Comparison of ENCODE assay signal across 26 cellular contexts in the genomic region with DNA sequence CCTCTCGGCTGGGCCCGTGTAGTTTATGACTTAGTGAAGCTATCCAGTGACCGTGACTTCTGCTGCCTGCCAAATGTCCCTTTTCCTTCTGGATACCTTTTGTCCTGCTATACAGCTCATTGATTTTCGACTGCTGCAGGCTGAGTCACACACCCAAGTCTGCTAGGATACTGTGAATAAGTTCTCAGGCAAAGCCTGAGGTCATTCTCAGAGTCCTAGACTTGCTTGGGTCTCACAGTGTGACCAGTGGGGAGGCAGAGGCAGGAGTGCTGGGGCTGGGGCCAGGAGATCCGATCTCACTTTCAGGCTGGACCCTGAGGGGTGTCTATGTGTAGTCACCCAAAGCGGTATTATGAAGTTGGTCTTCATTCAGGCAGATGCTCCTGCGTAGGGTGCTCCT.
DNase-seq lines count a peak whose midpoint lies in the region; ATAC-seq and TF ChIP-seq lines count a peak whose summit lies in the region.
"Had no signal": no experiment of that assay in that cellular context is flagged by ENCODE, and none has a peak within 500 bp of the region (broad histone marks: within the 10 kb centered on the region; RNA-seq: fewer than 3 reads in every experiment).

No MANE protein-coding gene starts in this region.

- no peak overlapping the region for H2AFZ ChIP-seq in GM23248
- H2AFZ ChIP-seq: parathyroid adenoma had no signal

- no peak for ATAC-seq in GM21390 (IDR thresholded peaks at IDR 0.05; ENCODE audit: unreplicated experiment)
- no peak for ATAC-seq in naive thymus-derived CD4-positive, alpha-beta T cell
- ATAC-seq: left cardiac atrium, sciatic nerve, WTC11 had no signal

- H3K36me3 Mint-ChIP-seq in chondrocyte (ENCODE audit: low read depth) (no peaks in the 10 kb centered on the region), nephron progenitor cell (ENCODE audit: low read depth) (no peaks in the 10 kb centered on the region)
- H3K36me3 Mint-ChIP-seq in naive thymus-derived CD4-positive, alpha-beta T cell = no peaks in the 10 kb centered on the region
- H3K36me3 Mint-ChIP-seq: activated naive CD8-positive, alpha-beta T cell treated with anti-CD3 and anti-CD28 coated beads, Interleukin-2, amount 10 ng/mL, durations not matched to agents 7 days and 5 days; WTC11 had no signal

- H3K4me1 Mint-ChIP-seq in chondrocyte (ENCODE audit: low read depth) = peaks cover 9% of the 10 kb centered on the region
- H3K4me1 Mint-ChIP-seq in naive thymus-derived CD4-positive, alpha-beta T cell = no peaks in the 10 kb centered on the region
- peaks cover 12% of the 10 kb centered on the region for H3K4me1 Mint-ChIP-seq in nephron progenitor cell
- H3K4me1 Mint-ChIP-seq: activated naive CD8-positive, alpha-beta T cell treated with anti-CD3 and anti-CD28 coated beads, Interleukin-2, amount 10 ng/mL, durations not matched to agents 7 days and 5 days; endodermal cell; WTC11 had no signal

- no peak overlapping the region for H3K4me2 ChIP-seq in GM23248 (ENCODE audit: unreplicated experiment)

- H3K4me3 ChIP-seq in GM23248 = no peak overlapping the region
- H3K4me3 ChIP-seq in naive thymus-derived CD4-positive, alpha-beta T cell (ENCODE audit: low read length) = no peak overlapping the region
- H3K4me3 ChIP-seq: BLaER1 treated with 17β-estradiol and CSF1 and Interleukin-3, amounts not matched to agents 10 nM and 100 nM; colonic mucosa; SK-N-MC; upper lobe of right lung had no signal

- H3K4me3 Mint-ChIP-seq in chondrocyte (ENCODE audit: unreplicated experiment) (no peak overlapping the region), nephron progenitor cell (no peak overlapping the region)
- H3K4me3 Mint-ChIP-seq in naive thymus-derived CD4-positive, alpha-beta T cell = no peak overlapping the region
- H3K4me3 Mint-ChIP-seq: activated naive CD8-positive, alpha-beta T cell treated with anti-CD3 and anti-CD28 coated beads, Interleukin-2, amount 10 ng/mL, durations not matched to agents 7 days and 5 days; endodermal cell; T-helper 2 cell treated with Interferon-gamma antibody and Interleukin-4, amounts not matched to agents 5 μg/mL and 100 μg/mL, for 36 hours; WTC11 had no signal

- H3F3A ChIP-seq in GM23248 (ENCODE audit: insufficient read depth) = peaks cover 9% of the 10 kb centered on the region

- TF ChIP-seq CTCF in chondrocyte (IDR thresholded peaks at IDR 0.05) (no peak), nephron progenitor cell (IDR thresholded peaks at IDR 0.05) (no peak)

- DNase-seq in ACHN (peak; percentile 61), GM23248 (peak; percentile 53), RPMI8226 (peak; percentile 6), kidney tubule cell (ENCODE audit: low spot score) (peak; percentile 97), chondrocyte (ENCODE audit: low spot score) (no peak), nephron progenitor cell (no peak)
- no peak for DNase-seq in naive thymus-derived CD4-positive, alpha-beta T cell
- DNase-seq: activated CD4-positive, alpha-beta T cell treated with anti-CD3 and anti-CD28 coated beads, Interleukin-2, amount 50 U/mL, for 4 hours; activated CD8-positive, alpha-beta memory T cell treated with anti-CD3 and anti-CD28 coated beads, Interleukin-2, amount 50 U/mL, for 4 hours; activated naive CD8-positive, alpha-beta T cell treated with anti-CD3 and anti-CD28 coated beads, Interleukin-2, amount 10 ng/mL, durations not matched to agents 7 days and 5 days; brain microvascular endothelial cell; colonic mucosa; endodermal cell; left cardiac atrium; NCI-H1417; NCI-H510A; NK-92 treated with Interleukin-12 subunit alpha and Interleukin-12 subunit beta, amount 100 ng/mL, for 24 hours; stimulated activated CD4-positive, alpha-beta T cell treated with anti-CD3 and anti-CD28 coated beads, Interleukin-15, amount 100 ng/mL, for 24 hours; upper lobe of right lung had no signal

- H3K9me3 Mint-ChIP-seq in chondrocyte (ENCODE audit: low read depth) (peaks cover 3% of the 10 kb centered on the region), nephron progenitor cell (peaks cover 6% of the 10 kb centered on the region)
- H3K9me3 Mint-ChIP-seq in naive thymus-derived CD4-positive, alpha-beta T cell = no peaks in the 10 kb centered on the region
- H3K9me3 Mint-ChIP-seq: activated naive CD8-positive, alpha-beta T cell treated with anti-CD3 and anti-CD28 coated beads, Interleukin-2, amount 10 ng/mL, durations not matched to agents 7 days and 5 days; endodermal cell; T-helper 2 cell treated with Interferon-gamma antibody and Interleukin-4, amounts not matched to agents 5 μg/mL and 100 μg/mL, for 36 hours had no signal

- no peaks in the 10 kb centered on the region for H3K9me3 ChIP-seq in GM23248 (ENCODE audit: low read depth)
- H3K9me3 ChIP-seq in naive thymus-derived CD4-positive, alpha-beta T cell (ENCODE audit: control insufficient read depth in 2 of 3, low read length in 3 of 3) = no peaks in the 10 kb centered on the region
- H3K9me3 ChIP-seq: colonic mucosa, upper lobe of right lung had no signal

- peaks cover 21% of the 10 kb centered on the region for H3K4me1 ChIP-seq in GM23248 (ENCODE audit: insufficient read depth)
- H3K4me1 ChIP-seq in naive thymus-derived CD4-positive, alpha-beta T cell (ENCODE audit: control insufficient read depth in 2 of 2, insufficient read depth in 2 of 2, low read length in 2 of 2) = no peaks in the 10 kb centered on the region
- H3K4me1 ChIP-seq: colonic mucosa had no signal

- CTCF ChIA-PET in naive thymus-derived CD4-positive, alpha-beta T cell (lab: Charles Lee) = interaction anchor here (0.7 kb wide), 1 partner anchor 89 kb away, joined by 3 read pairs; no protein-coding TSS in a partner anchor

- no peaks in the 10 kb centered on the region for H3K79me2 ChIP-seq in GM23248 (ENCODE audit: insufficient read depth)
- H3K79me2 ChIP-seq: parathyroid adenoma had no signal

- intact Hi-C loops in naive thymus-derived CD4-positive, alpha-beta T cell (cut with micrococcal nuclease) = no loop called here

- no peaks in the 10 kb centered on the region for H3K27me3 Mint-ChIP-seq in chondrocyte (ENCODE audit: low read depth)
- peaks cover 0 to 6% (median 0%) of the 10 kb centered on the region in 5 donors for H3K27me3 Mint-ChIP-seq in naive thymus-derived CD4-positive, alpha-beta T cell
- peaks cover 3% of the 10 kb centered on the region for H3K27me3 Mint-ChIP-seq in nephron progenitor cell (ENCODE audit: low read depth, poor library complexity)
- H3K27me3 Mint-ChIP-seq: activated naive CD8-positive, alpha-beta T cell treated with anti-CD3 and anti-CD28 coated beads, Interleukin-2, amount 10 ng/mL, durations not matched to agents 7 days and 5 days had no signal

- H3K27ac ChIP-seq in GM23248 = no peak overlapping the region
- no peak overlapping the region for H3K27ac ChIP-seq in naive thymus-derived CD4-positive, alpha-beta T cell (ENCODE audit: low read depth, low read length)
- H3K27ac ChIP-seq: BLaER1 treated with 17β-estradiol and CSF1 and Interleukin-3, amounts not matched to agents 10 nM and 100 nM; brain microvascular endothelial cell; colonic mucosa; parathyroid adenoma; SK-N-MC; upper lobe of right lung had no signal

- H4K20me1 ChIP-seq in GM23248 (ENCODE audit: insufficient read depth) = no peaks in the 10 kb centered on the region
- H4K20me1 ChIP-seq: BLaER1 treated with 17β-estradiol and CSF1 and Interleukin-3, amounts not matched to agents 10 nM and 100 nM had no signal

- POLR2A ChIA-PET in naive thymus-derived CD4-positive, alpha-beta T cell (lab: Charles Lee) = no interaction called here

- in situ Hi-C loops in ACHN (cut with HindIII; ENCODE audit: low pct_ligation_motif_present, low pct_unique_long_range_greater_than_20kb, low sequenced_read_pairs) = no loop called here
- in situ Hi-C loops in GM23248 (cut with MboI) = loop anchor here (25.0 kb wide), 1 partner anchor 1299 kb away; no protein-coding TSS in a partner anchor

- H3K27ac Mint-ChIP-seq in chondrocyte (ENCODE audit: unreplicated experiment) = no peak overlapping the region
- H3K27ac Mint-ChIP-seq in naive thymus-derived CD4-positive, alpha-beta T cell = no peak overlapping the region
- H3K27ac Mint-ChIP-seq in nephron progenitor cell = no peak overlapping the region
- H3K27ac Mint-ChIP-seq: activated naive CD8-positive, alpha-beta T cell treated with anti-CD3 and anti-CD28 coated beads, Interleukin-2, amount 10 ng/mL, durations not matched to agents 7 days and 5 days; endodermal cell; T-helper 2 cell treated with Interferon-gamma antibody and Interleukin-4, amounts not matched to agents 5 μg/mL and 100 μg/mL, for 36 hours; WTC11 had no signal

- 79 to 82% methylated on average over 7 of the region's 7 CpGs for WGBS in GM23248 (ENCODE audit: low coverage in 1 of 2, low lambda C conversion rate in 2 of 2, missing lambda C conversion rate in 2 of 2), 2 experiments

- no peaks in the 10 kb centered on the region for H3K36me3 ChIP-seq in GM23248 (ENCODE audit: low read depth)
- no peaks in the 10 kb centered on the region for H3K36me3 ChIP-seq in naive thymus-derived CD4-positive, alpha-beta T cell (ENCODE audit: control insufficient read depth in 2 of 3, insufficient read depth in 3 of 3, low read length in 3 of 3)
- H3K36me3 ChIP-seq: BLaER1 treated with 17β-estradiol and CSF1 and Interleukin-3, amounts not matched to agents 10 nM and 100 nM; brain microvascular endothelial cell; colonic mucosa; upper lobe of right lung had no signal

- H3K27me3 ChIP-seq in GM23248 (replicated peaks; ENCODE audit: insufficient read depth) = no peaks in the 10 kb centered on the region
- H3K27me3 ChIP-seq in naive thymus-derived CD4-positive, alpha-beta T cell (ENCODE audit: control insufficient read depth in 2 of 2, insufficient read depth in 2 of 2, low read length in 2 of 2) = no peaks in the 10 kb centered on the region
- H3K27me3 ChIP-seq: BLaER1 treated with 17β-estradiol and CSF1 and Interleukin-3, amounts not matched to agents 10 nM and 100 nM; brain microvascular endothelial cell; colonic mucosa; upper lobe of right lung had no signal

- no peaks in the 10 kb centered on the region for H3K9me2 ChIP-seq in GM23248 (ENCODE audit: insufficient read depth)

- no peak overlapping the region for H3K9ac ChIP-seq in GM23248
- H3K9ac ChIP-seq: BLaER1 treated with 17β-estradiol and CSF1 and Interleukin-3, amounts not matched to agents 10 nM and 100 nM; parathyroid adenoma had no signal

Comparison
In these comparisons a context has a peak if more than half of its experiments do, and no peak if none do; other contexts are left out.
1. DNase-seq: peak in ACHN (single experiment), GM23248 (single experiment), RPMI8226 (single experiment) and kidney tubule cell (single experiment); none in chondrocyte (single experiment), naive thymus-derived CD4-positive, alpha-beta T cell (0 of 9) and nephron progenitor cell (single experiment).